ENCODE assay signal across 16 cellular contexts in genomic region chr2:231794383-231794782, GRCh38. TPM values are rescaled to one million over a fixed set of nuclear protein-coding genes. Genes with fewer than 3 reads are reported as not detected.
A peak's percentile ranks its signal among the peaks of the same experiment; 100 is the strongest.
DNase-seq lines count a peak whose midpoint lies in the region; ATAC-seq, FAIRE-seq and TF ChIP-seq lines count a peak whose summit lies in the region.
"Had no signal": no experiment of that assay in that cellular context is flagged by ENCODE, and none has a peak within 500 bp of the region (broad histone marks: within the 10 kb centered on the region; RNA-seq: fewer than 3 reads in every experiment).

No MANE protein-coding gene starts in this region.

- no TSS peak for BruUV-seq in PC-9 (replicated peaks; lab: Mats Ljungman, UMichigan)

- no peaks in the 10 kb centered on the region for H3K4me1 Mint-ChIP-seq in GM23338
- H3K4me1 Mint-ChIP-seq: H9 had no signal

- intact Hi-C loops in PC-9 (cut with micrococcal nuclease; ENCODE audit: unreplicated experiment) = no loop called here

- no peak for FAIRE-seq in bronchial epithelial cell (lab: Jason Lieb, UNC)
- FAIRE-seq: H1 had no signal

- H3F3A ChIP-seq in GM23338 (replicated peaks; ENCODE audit: low read depth) = 0 out of 2 replicates have a peak, but pooled peaks cover 4% of the 10 kb centered on the region
- H3F3A ChIP-seq in PC-9 (ENCODE audit: insufficient read depth, low read depth) = peaks cover 10% of the 10 kb centered on the region; the same call in 1 of the 2 replicates

- H3K27me3 ChIP-seq in GM23338 (ENCODE audit: insufficient read depth) (no peaks in the 10 kb centered on the region), bronchial epithelial cell (ENCODE audit: control insufficient read depth, insufficient read depth, low read length) (no peaks in the 10 kb centered on the region), PC-9 (ENCODE audit: insufficient read depth, low read depth) (no peaks in the 10 kb centered on the region)
- H3K27me3 ChIP-seq: BLaER1 had no signal

- DNase-seq in GM23338 (ENCODE audit: low spot score) (no peak), bronchial epithelial cell (ENCODE audit: low read depth) (peak; percentile 67), hepatic stellate cell (ENCODE audit: low spot score) (no peak), PC-9 (no peak), mucosa of gallbladder (ENCODE audit: low spot score) (no peak)
- DNase-seq: 8988T; Calu3; CD8-positive, alpha-beta T cell; DMS79 treated with DMSO at 0.1 percent for 48 hours; GF-D8; H9; IMR-90 had no signal

- 0 out of 2 replicates have a peak overlapping the region, but pooled peaks have one; percentile 9 for H3K27ac Mint-ChIP-seq in GM23338
- H3K27ac Mint-ChIP-seq: CD8-positive, alpha-beta T cell had no signal

- TF ChIP-seq CTCF in GM23338 (conservative IDR thresholded peaks at IDR 0.05; ENCODE audit: low read depth in 2 of 2) (no peak), bronchial epithelial cell (IDR thresholded peaks at IDR 0.05; ENCODE audit: insufficient read depth, low read length, severe bottlenecking) (no peak), PC-9 (conservative IDR thresholded peaks at IDR 0.05) (no peak)

- no peaks in the 10 kb centered on the region for H3K9me3 Mint-ChIP-seq in GM23338
- H3K9me3 Mint-ChIP-seq: CD8-positive, alpha-beta T cell; H9 had no signal

- no peaks in the 10 kb centered on the region for H3K9me2 ChIP-seq in GM23338 (ENCODE audit: insufficient read depth)
- no peaks in the 10 kb centered on the region for H3K9me2 ChIP-seq in PC-9 (ENCODE audit: insufficient read depth)

- POLR2A ChIA-PET in PC-9 (lab: Charles Lee; ENCODE audit: unreplicated experiment) = no interaction called here

- H3K4me2 ChIP-seq in GM23338 (no peak overlapping the region), PC-9 (no peak overlapping the region)
- H3K4me2 ChIP-seq: BLaER1 had no signal

- peaks cover 54% of the 10 kb centered on the region for H3K36me3 Mint-ChIP-seq in GM23338 (ENCODE audit: low read depth)

- H3K79me2 ChIP-seq in GM23338 (replicated peaks; ENCODE audit: insufficient read depth) (peaks cover 46% of the 10 kb centered on the region), PC-9 (ENCODE audit: low read depth) (peaks cover 28% of the 10 kb centered on the region)

- 0 out of 2 replicates have a peak overlapping the region, but pooled peaks have one; percentile 9 for H3K27ac ChIP-seq in GM23338 (ENCODE audit: low read depth)
- no peak overlapping the region for H3K27ac ChIP-seq in PC-9
- H3K27ac ChIP-seq: BLaER1 had no signal

- CTCF ChIA-PET in PC-9 (lab: Charles Lee) = interaction anchor here (0.7 kb wide), 1 partner anchor 236 kb away, joined by 4 read pairs; no protein-coding TSS in a partner anchor

- H3K27me3 Mint-ChIP-seq in GM23338 (ENCODE audit: insufficient read depth, low read depth, poor library complexity) = peaks cover 2% of the 10 kb centered on the region

- H3K4me3 ChIP-seq in GM23338 = no peak overlapping the region
- no peak overlapping the region for H3K4me3 ChIP-seq in bronchial epithelial cell (ENCODE audit: low read depth, low read length)
- H3K4me3 ChIP-seq in PC-9 = no peak overlapping the region
- H3K4me3 ChIP-seq: BLaER1 had no signal

- H3K9me3 ChIP-seq in PC-9 (ENCODE audit: insufficient read depth, low read depth) = no peaks in the 10 kb centered on the region
- H3K9me3 ChIP-seq: BLaER1 had no signal

- H3K4me1 ChIP-seq in GM23338 (ENCODE audit: insufficient read depth) = no peaks in the 10 kb centered on the region
- peaks cover 4% of the 10 kb centered on the region for H3K4me1 ChIP-seq in PC-9 (replicated peaks; ENCODE audit: insufficient read depth)
- H3K4me1 ChIP-seq: BLaER1 had no signal

- H3K36me3 ChIP-seq in GM23338 (ENCODE audit: insufficient read depth) = peaks cover 18% of the 10 kb centered on the region
- H3K36me3 ChIP-seq in bronchial epithelial cell (ENCODE audit: control insufficient read depth, insufficient read depth, low read length) = peaks cover 13% of the 10 kb centered on the region
- peaks cover 34% of the 10 kb centered on the region for H3K36me3 ChIP-seq in PC-9 (ENCODE audit: low read depth)

- no peak overlapping the region for H3K4me3 Mint-ChIP-seq in GM23338
- H3K4me3 Mint-ChIP-seq: CD8-positive, alpha-beta T cell; H9 had no signal

- H2AFZ ChIP-seq in GM23338 (no peak overlapping the region), PC-9 (no peak overlapping the region)

- H4K20me1 ChIP-seq in GM23338 (replicated peaks; ENCODE audit: insufficient read depth) = peaks cover 11% of the 10 kb centered on the region
- peaks cover 15% of the 10 kb centered on the region for H4K20me1 ChIP-seq in PC-9 (ENCODE audit: insufficient read depth)

- ATAC-seq in GM23338 (no peak), esophagus mucosa (peak; percentile 19), GM21528 (IDR thresholded peaks at IDR 0.05; ENCODE audit: low FRiP score, unreplicated experiment) (no peak)
- ATAC-seq: CD8-positive, alpha-beta T cell had no signal

TF ChIP-seq in GM23338, 12 proteins besides CTCF, POLR2A, EP300 and RAD21:
- no peak for TF ChIP-seq JUNB (IDR thresholded peaks at IDR 0.05; ENCODE audit: unreplicated experiment)
- no peak for TF ChIP-seq ZNF331 (CRISPR knock-in tag; IDR thresholded peaks at IDR 0.05; ENCODE audit: low read depth)
- TF ChIP-seq ZNF462 (CRISPR knock-in tag; IDR thresholded peaks at IDR 0.05) = no peak
- no peak for TF ChIP-seq EZH2 (IDR thresholded peaks at IDR 0.05; ENCODE audit: low read depth, unreplicated experiment)
TF ChIP-seq in GM23338: peak in this region for 0.

RNA-seq across cellular contexts. Expression of gene COPS7B, which starts 8.1 kb away (rescaled TPM):
- 61.6 and 63.7 TPM in 2 replicates for total RNA-seq in GM23338 (2014; rRNA removed; shearing (Covaris generic))
- 40.9 and 44.9 TPM in 2 replicates for polyA plus RNA-seq in GM23338 (2016; fragmentation: Nextera tagmentation; extraction: Ambion mirVana)
- total RNA-seq in bronchial epithelial cell (12.6 and 13.4 TPM in 2 replicates), esophagus mucosa (16.8 TPM), PC-9 (2021) (46.3 and 52.9 TPM in 2 replicates), mucosa of gallbladder (36.9 TPM)

RNA-seq across cellular contexts. Expression of gene PDE6D, which starts 13.3 kb away (rescaled TPM):
- total RNA-seq in GM23338 (2014; rRNA removed; shearing (Covaris generic)) = 35.2 and 50.3 TPM in 2 replicates
- polyA plus RNA-seq in GM23338 (2016; fragmentation: Nextera tagmentation; extraction: Ambion mirVana) = 54.5 and 55.6 TPM in 2 replicates
- total RNA-seq in bronchial epithelial cell = 7.6 and 8.7 TPM in 2 replicates
- total RNA-seq in esophagus mucosa = 18.5 TPM
- total RNA-seq in PC-9 (2021) = 32.2 and 32.9 TPM in 2 replicates
- 24.4 TPM for total RNA-seq in mucosa of gallbladder
